3 cellular contexts compared by ENCODE assay signal in genomic region chr11:71800335-71800953, GRCh38.
TF ChIP-seq lines count a peak whose summit lies in the region.
"Not testable (repeated sequence)": the region's sequence is repeated elsewhere in the genome, so short reads cannot be mapped to it uniquely, and the experiment has no call there.

No MANE protein-coding gene starts in this region.

TF ChIP-seq in A549, 52 proteins besides CTCF, POLR2A, EP300 and RAD21:
- peak; percentile 56 for TF ChIP-seq SMC3 (IDR thresholded peaks at IDR 0.05)

TF ChIP-seq in H1, 55 proteins besides CTCF, POLR2A, EP300 and RAD21:
- TF ChIP-seq ATF3 (IDR thresholded peaks at IDR 0.05; ENCODE audit: insufficient read depth, low read depth, low read length) (0 out of 2 replicates have a peak, but pooled peaks have one; percentile 5), MAX (IDR thresholded peaks at IDR 0.05) (0 out of 2 replicates have a peak, but pooled peaks have one; percentile 23)

TF ChIP-seq in HepG2, 621 proteins besides CTCF, POLR2A, EP300 and RAD21:
- TF ChIP-seq ZBTB33 (CRISPR knock-in tag; IDR thresholded peaks at IDR 0.05) (peak; percentile 50; the same call in 1 of the 2 replicates), TEAD3 (CRISPR knock-in tag; optimal IDR thresholded peaks at IDR 0.05; ENCODE audit: borderline replicate concordance) (peak; percentile 49), SAP130 (CRISPR knock-in tag; IDR thresholded peaks at IDR 0.05; ENCODE audit: low read depth) (0 out of 2 replicates have a peak, but pooled peaks have one; percentile 17), KDM2A (CRISPR knock-in tag; IDR thresholded peaks at IDR 0.05; ENCODE audit: borderline replicate concordance, low read depth) (peak; percentile 28; the same call in 1 of the 2 replicates), ETV5 (CRISPR knock-in tag; IDR thresholded peaks at IDR 0.05; ENCODE audit: borderline replicate concordance) (peak; percentile 68), ELF3 (CRISPR knock-in tag; IDR thresholded peaks at IDR 0.05) (0 out of 2 replicates have a peak, but pooled peaks have one; percentile 33), GABPB1 (CRISPR knock-in tag; IDR thresholded peaks at IDR 0.05) (peak; percentile 25; the same call in 1 of the 2 replicates), IRF2 (CRISPR knock-in tag; IDR thresholded peaks at IDR 0.05) (0 out of 2 replicates have a peak, but pooled peaks have one; percentile 27), STAG1 (CRISPR knock-in tag; IDR thresholded peaks at IDR 0.05) (peak; percentile 66), SMC3 (IDR thresholded peaks at IDR 0.05; ENCODE audit: low read length) (peak; percentile 41; the same call in 1 of the 2 replicates), HMGXB4 (CRISPR knock-in tag; IDR thresholded peaks at IDR 0.05; ENCODE audit: borderline replicate concordance in 1 of 2, low read depth in 1 of 2) (peak; percentile 40 to 53; a peak in 1 of 4 replicates), GABPA (CRISPR knock-in tag; IDR thresholded peaks at IDR 0.05; ENCODE audit: low read depth) (peak; percentile 33; the same call in 1 of the 2 replicates)
- TF ChIP-seq GABPA (IDR thresholded peaks at IDR 0.05; ENCODE audit: low read depth, low read length): not testable (repeated sequence)
TF ChIP-seq in HepG2: peak in this region for 12; not testable (repeated sequence) for 609.
